In genomic region chr20:11056414-11056813, GRCh38 we compare ENCODE assay signal across 17 cellular contexts.
"Had no signal": no experiment of that assay in that cellular context is flagged by ENCODE, and none has a peak within 500 bp of the region (broad histone marks: within the 10 kb centered on the region; RNA-seq: fewer than 3 reads in every experiment).

No MANE protein-coding gene starts in this region.

- DNase-seq: activated CD4-positive, alpha-beta T cell treated with anti-CD3 and anti-CD28 coated beads for 36 hours; activated CD4-positive, alpha-beta T cell treated with anti-CD3 and anti-CD28 coated beads, Interleukin-2, amount 50 U/mL, for 48 hours; activated gamma-delta T cell; effector CD8-positive, alpha-beta T cell; heart right ventricle; kidney glomerular epithelial cell; mucosa of descending colon; naive thymus-derived CD4-positive, alpha-beta T cell; right lobe of liver; small intestine; stimulated activated CD4-positive, alpha-beta T cell treated with anti-CD3 and anti-CD28 coated beads, Interleukin-4, amount 100 ng/mL, for 24 hours; upper lobe of left lung had no signal

- H3K27me3 ChIP-seq: heart right ventricle, right lobe of liver, upper lobe of left lung had no signal

- H3K9me3 ChIP-seq: heart right ventricle, mucosa of descending colon, prostate gland, right lobe of liver, thoracic aorta, upper lobe of left lung had no signal

- H3K4me1 ChIP-seq: heart right ventricle, prostate gland, right lobe of liver, upper lobe of left lung had no signal

- H3K4me3 ChIP-seq: heart right ventricle, mucosa of descending colon, prostate gland, right lobe of liver, thoracic aorta, upper lobe of left lung had no signal

- H3K27ac ChIP-seq: prostate gland, right lobe of liver, thoracic aorta, upper lobe of left lung had no signal

- H3K36me3 ChIP-seq: heart right ventricle, prostate gland, right lobe of liver, thoracic aorta, upper lobe of left lung had no signal

- ATAC-seq: activated CD4-positive, alpha-beta T cell treated with anti-CD3 and anti-CD28 coated beads for 36 hours; esophagus mucosa; heart right ventricle; mucosa of descending colon; naive thymus-derived CD4-positive, alpha-beta T cell; right lobe of liver; stimulated activated effector memory CD8-positive, alpha-beta T cell treated with anti-CD3 and anti-CD28 coated beads, Interleukin-12 subunit alpha, Interleukin-12 subunit beta, amount 100 ng/mL, for 72 hours; WTC11 had no signal
